8 cellular contexts compared by ENCODE assay signal in the genomic region with DNA sequence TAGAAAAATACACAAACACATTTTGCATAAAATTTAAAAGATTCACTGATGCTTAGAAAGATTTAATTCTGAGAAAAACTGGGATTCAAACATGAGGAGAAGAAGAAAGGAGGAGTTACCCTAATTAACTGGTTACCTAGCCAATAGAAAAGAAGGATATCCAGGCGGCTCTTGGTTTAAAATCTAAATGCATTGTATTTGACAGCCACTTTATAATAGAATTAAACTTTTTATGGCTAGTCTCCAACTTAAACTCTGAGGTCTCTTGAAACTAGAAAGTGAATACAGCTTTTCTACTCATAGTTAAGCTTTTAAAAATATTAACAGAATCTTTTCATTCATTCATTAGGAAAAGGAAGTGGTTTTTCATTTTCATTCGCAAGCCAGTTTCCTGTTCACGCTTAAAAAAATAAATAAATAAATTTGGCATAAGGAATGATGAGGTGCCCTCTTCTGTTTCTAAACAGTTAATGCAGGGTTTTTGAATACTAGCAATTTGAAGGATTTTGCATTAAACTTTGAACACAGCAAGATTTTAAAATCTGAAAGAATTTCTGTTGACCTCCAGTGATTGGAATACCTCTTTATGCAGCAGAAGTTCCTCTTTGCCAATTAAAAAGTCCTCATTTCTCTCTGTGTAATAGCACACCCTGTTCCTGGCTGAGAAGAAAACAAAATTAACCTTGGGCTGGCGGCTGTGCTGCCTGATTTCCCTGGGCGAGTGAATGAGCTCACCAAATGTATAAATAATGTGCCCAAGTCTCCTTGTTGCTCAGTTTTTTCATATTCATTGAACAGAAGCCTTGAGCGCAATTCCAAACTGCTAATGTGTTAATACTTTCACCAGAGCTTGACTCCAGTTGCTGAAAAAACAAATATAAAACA.
A peak's percentile ranks its signal among the peaks of the same experiment; 100 is the strongest.
DNase-seq lines count a peak whose midpoint lies in the region; ATAC-seq and TF ChIP-seq lines count a peak whose summit lies in the region.

No MANE protein-coding gene starts in this region.

- H3K4me3 Mint-ChIP-seq in stimulated activated naive CD8-positive, alpha-beta T cell treated with anti-CD3 and anti-CD28 coated beads, Interleukin-15, amount 100 ng/mL, for 72 hours, result peak overlapping the region in 1 of 2 donors; percentile 11

- ATAC-seq in DND-41 (ENCODE audit: insufficient read depth, low read depth) (peak; percentile 76), GM21515 (IDR thresholded peaks at IDR 0.05; ENCODE audit: unreplicated experiment) (peak; percentile 36)
- no peak for ATAC-seq in stimulated activated naive CD8-positive, alpha-beta T cell treated with anti-CD3 and anti-CD28 coated beads, Interleukin-15, amount 100 ng/mL, for 72 hours

- H3K27ac ChIP-seq in DND-41 (ENCODE audit: low read length) (0 out of 2 replicates have a peak overlapping the region, but pooled peaks have one; percentile 22), KMS-11 (no peak overlapping the region)

- no peak overlapping the region for H3K4me3 ChIP-seq in DND-41 (ENCODE audit: low read depth in 1 of 2, low read length in 2 of 2)
- H3K4me3 ChIP-seq in KMS-11 (IDR thresholded peaks at IDR 0.05; ENCODE audit: insufficient read depth, low read depth, low read length), result no peak overlapping the region
- no peak overlapping the region for H3K4me3 ChIP-seq in fibroblast of mammary gland (ENCODE audit: control insufficient read depth, low read depth, low read length)

- DNase-seq in DND-41 (no peak), SHP77 (lab: John Stamatoyannopoulos, UW) (peak; percentile 0 to 2), fibroblast of mammary gland (ENCODE audit: low read depth) (peak; percentile 54), pons (ENCODE audit: low spot score) (peak; percentile 71)
- DNase-seq in stimulated activated naive CD8-positive, alpha-beta T cell treated with anti-CD3 and anti-CD28 coated beads, Interleukin-15, amount 100 ng/mL, for 72 hours, result no peak
- DNase-seq in stimulated activated CD4-positive, alpha-beta T cell treated with anti-CD3 and anti-CD28 coated beads, Interleukin-1b, Interleukin-23, amount 100 ng/mL, for 48 hours, result no peak

- H3K9me3 ChIP-seq in DND-41 (ENCODE audit: insufficient read depth, low read length, severe bottlenecking), result no peaks in the 10 kb centered on the region

- H3K27me3 ChIP-seq in DND-41 (ENCODE audit: insufficient read depth, low read length, poor library complexity), result no peaks in the 10 kb centered on the region
- no peaks in the 10 kb centered on the region for H3K27me3 ChIP-seq in KMS-11 (ENCODE audit: insufficient read depth, low read depth)

- TF ChIP-seq CTCF in DND-41 (IDR thresholded peaks at IDR 0.05; ENCODE audit: borderline replicate concordance, extremely low read depth, low read length, poor library complexity, severe bottlenecking) (peak; percentile 76), KMS-11 (conservative IDR thresholded peaks at IDR 0.05; ENCODE audit: low read depth, low read length) (peak; percentile 70), fibroblast of mammary gland (conservative IDR thresholded peaks at IDR 0.05; ENCODE audit: control insufficient read depth, insufficient read depth, low read depth, low read length) (peak; percentile 61)

- H4K20me1 ChIP-seq in DND-41 (ENCODE audit: insufficient read depth, low read length), result no peaks in the 10 kb centered on the region
- H4K20me1 ChIP-seq in KMS-11 (ENCODE audit: insufficient read depth), result no peaks in the 10 kb centered on the region

- H3K4me1 ChIP-seq in DND-41 (ENCODE audit: insufficient read depth, low read length) (peaks cover 16% of the 10 kb centered on the region), KMS-11 (ENCODE audit: low read depth, poor library complexity, severe bottlenecking) (peaks cover 13% of the 10 kb centered on the region)

- peaks cover 19% of the 10 kb centered on the region for H3K4me1 Mint-ChIP-seq in stimulated activated naive CD8-positive, alpha-beta T cell treated with anti-CD3 and anti-CD28 coated beads, Interleukin-15, amount 100 ng/mL, for 72 hours

- H3K79me2 ChIP-seq in DND-41 (ENCODE audit: insufficient read depth, low read length) (no peaks in the 10 kb centered on the region), KMS-11 (ENCODE audit: insufficient read depth, low read depth) (no peaks in the 10 kb centered on the region)

- peak overlapping the region; percentile 47; the same call in 1 of the 2 replicates for H3K4me2 ChIP-seq in DND-41 (ENCODE audit: insufficient read depth, low read length)
- H3K4me2 ChIP-seq in KMS-11, result peak overlapping the region; percentile 39

- H2AFZ ChIP-seq in DND-41 (ENCODE audit: low read depth, low read length), result peak overlapping the region; percentile 39; the same call in 1 of the 2 replicates
- peak overlapping the region; percentile 35 for H2AFZ ChIP-seq in KMS-11 (ENCODE audit: low read depth)

- H3K36me3 ChIP-seq in DND-41 (ENCODE audit: insufficient read depth, low read length) (no peaks in the 10 kb centered on the region), KMS-11 (ENCODE audit: insufficient read depth) (no peaks in the 10 kb centered on the region)

- H3K9me3 Mint-ChIP-seq in stimulated activated naive CD8-positive, alpha-beta T cell treated with anti-CD3 and anti-CD28 coated beads, Interleukin-15, amount 100 ng/mL, for 72 hours, result no peaks in the 10 kb centered on the region

- H3K27ac Mint-ChIP-seq in stimulated activated naive CD8-positive, alpha-beta T cell treated with anti-CD3 and anti-CD28 coated beads, Interleukin-15, amount 100 ng/mL, for 72 hours, result no peak overlapping the region

- H3K9ac ChIP-seq in DND-41 (ENCODE audit: low read depth, low read length) (no peak overlapping the region), KMS-11 (no peak overlapping the region)

- H3K27me3 Mint-ChIP-seq in stimulated activated naive CD8-positive, alpha-beta T cell treated with anti-CD3 and anti-CD28 coated beads, Interleukin-15, amount 100 ng/mL, for 72 hours, result no peaks in the 10 kb centered on the region

Comparison
In these comparisons a context has a peak if more than half of its experiments do, and no peak if none do; other contexts are left out.
1. DNase-seq: peak in SHP77 (2 of 2), fibroblast of mammary gland (single experiment) and pons (single experiment); none in DND-41 (single experiment), stimulated activated naive CD8-positive, alpha-beta T cell treated with anti-CD3 and anti-CD28 coated beads, Interleukin-15, amount 100 ng/mL, for 72 hours (0 of 2) and stimulated activated CD4-positive, alpha-beta T cell treated with anti-CD3 and anti-CD28 coated beads, Interleukin-1b, Interleukin-23, amount 100 ng/mL, for 48 hours (single experiment).
2. Peak in every context shown above with its lines, with median percentiles within 50 percentile points of each other: CTCF ChIP-seq.